In genomic region chr15:68340711-68341671, GRCh38 we compare ENCODE assay signal across 1 cellular context.
TF ChIP-seq lines count a peak whose summit lies in the region.

No MANE protein-coding gene starts in this region.

TF ChIP-seq in K562, 482 proteins besides CTCF, POLR2A, EP300 and RAD21 (continued from another document):
- TF ChIP-seq TRIM25 (IDR thresholded peaks at IDR 0.05; ENCODE audit: borderline replicate concordance): no peak
- TF ChIP-seq BHLHE40 (IDR thresholded peaks at IDR 0.05; ENCODE audit: low read length): no peak
- TF ChIP-seq NFRKB (IDR thresholded peaks at IDR 0.05; ENCODE audit: low read depth): no peak
